Comparison of ENCODE assay signal across 1 cellular context in the genomic region with DNA sequence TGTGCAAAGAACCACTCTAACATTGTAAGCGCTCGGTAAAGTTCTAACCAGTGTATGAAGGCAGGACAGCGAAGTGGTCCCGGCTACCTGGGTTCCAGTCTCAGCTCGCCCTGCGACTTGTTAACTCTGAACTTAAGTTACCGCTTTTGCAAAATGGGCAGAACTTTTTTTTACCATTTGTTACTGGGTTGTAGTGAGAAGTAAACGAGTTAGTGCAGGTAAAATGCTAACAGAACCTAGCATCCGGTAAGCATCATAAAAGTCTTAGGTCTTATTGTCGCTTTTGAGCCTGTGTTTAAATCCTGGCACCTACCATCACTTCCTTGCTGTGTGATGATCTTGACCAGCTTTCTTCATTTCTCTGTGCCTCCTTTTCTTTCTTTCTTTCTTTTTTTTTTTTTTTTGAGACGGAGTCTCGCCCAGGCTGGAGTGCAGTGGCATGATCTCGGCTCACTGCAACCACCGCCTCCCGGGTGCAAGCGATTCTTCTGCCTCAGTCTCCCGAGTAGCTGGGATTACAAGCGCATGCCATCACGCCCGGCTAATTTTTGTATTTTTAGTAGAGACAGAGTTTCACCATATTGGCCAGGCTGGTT.
TF ChIP-seq lines count a peak whose summit lies in the region.

No MANE protein-coding gene starts in this region.

TF ChIP-seq in K562, 482 proteins besides CTCF, POLR2A, EP300 and RAD21 (continued from another document):
- no peak for TF ChIP-seq BCLAF1 (IDR thresholded peaks at IDR 0.05; ENCODE audit: borderline replicate concordance in 1 of 2, control insufficient read depth in 1 of 2, low read depth in 2 of 2, low read length in 1 of 2)
- peak; percentile 70; the same call in 1 of the 2 replicates for TF ChIP-seq ZKSCAN8 (CRISPR knock-in tag; IDR thresholded peaks at IDR 0.05)
- 0 out of 2 replicates have a peak, but pooled peaks have one; percentile 2 for TF ChIP-seq TAL1 (IDR thresholded peaks at IDR 0.05)
- peak; percentile 37; the same call in 1 of the 2 replicates for TF ChIP-seq PHB2 (IDR thresholded peaks at IDR 0.05; ENCODE audit: low read depth)
- TF ChIP-seq ASH1L (IDR thresholded peaks at IDR 0.05; ENCODE audit: borderline replicate concordance, low read depth, partially characterized antibody): no peak
- no peak for TF ChIP-seq PTBP1 (IDR thresholded peaks at IDR 0.05; ENCODE audit: low read depth, low read length)
